ENCODE assay signal across 2 cellular contexts in the genomic region with DNA sequence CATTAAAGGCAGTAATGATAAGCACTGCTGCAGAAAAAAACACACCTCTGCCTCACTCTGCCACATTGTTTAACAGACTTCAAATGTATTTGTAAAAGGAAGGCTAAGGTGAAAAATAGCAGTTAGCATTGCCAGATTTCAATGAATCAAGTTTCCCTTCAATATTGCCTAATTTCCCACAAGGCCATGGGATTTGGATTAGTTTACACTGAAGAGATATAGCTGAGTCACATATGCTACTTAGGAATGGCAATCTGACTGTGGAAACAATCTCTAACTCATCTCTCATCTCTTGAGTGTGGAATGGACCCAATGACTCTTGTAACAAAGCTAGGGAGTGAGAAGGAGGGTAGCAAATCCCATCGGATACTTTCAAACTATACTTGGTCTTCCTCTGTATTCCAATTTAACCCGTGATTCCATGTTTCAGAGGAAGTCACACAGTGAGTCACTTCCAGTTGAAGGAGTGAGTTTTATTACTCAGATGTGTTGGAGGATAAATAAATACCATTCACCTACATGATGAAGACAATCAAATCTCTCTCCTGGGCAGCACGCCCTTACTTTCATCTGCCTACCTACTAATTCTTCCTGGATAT.
TF ChIP-seq lines count a peak whose summit lies in the region.

No MANE protein-coding gene starts in this region.

TF ChIP-seq in IMR-90, 13 proteins besides CTCF, POLR2A, EP300 and RAD21:
- TF ChIP-seq CEBPB (IDR thresholded peaks at IDR 0.05; ENCODE audit: low read depth, low read length) (peak; percentile 67), NFE2L2 (IDR thresholded peaks at IDR 0.05; ENCODE audit: low read depth, low read length) (no peak; the same call in 1 of the 2 replicates)

TF ChIP-seq in GM12878, 131 proteins besides CTCF, POLR2A, EP300 and RAD21:
- TF ChIP-seq ZNF384 (IDR thresholded peaks at IDR 0.05; ENCODE audit: borderline replicate concordance, low read depth, low read length) (no peak), ASH2L (IDR thresholded peaks at IDR 0.05; ENCODE audit: borderline replicate concordance, low read depth) (no peak), GABPA (IDR thresholded peaks at IDR 0.05; ENCODE audit: low read depth) (no peak), CREB1 (IDR thresholded peaks at IDR 0.05; ENCODE audit: low read depth) (no peak), RAD51 (IDR thresholded peaks at IDR 0.05) (no peak)
- TF ChIP-seq, protein P1, sequence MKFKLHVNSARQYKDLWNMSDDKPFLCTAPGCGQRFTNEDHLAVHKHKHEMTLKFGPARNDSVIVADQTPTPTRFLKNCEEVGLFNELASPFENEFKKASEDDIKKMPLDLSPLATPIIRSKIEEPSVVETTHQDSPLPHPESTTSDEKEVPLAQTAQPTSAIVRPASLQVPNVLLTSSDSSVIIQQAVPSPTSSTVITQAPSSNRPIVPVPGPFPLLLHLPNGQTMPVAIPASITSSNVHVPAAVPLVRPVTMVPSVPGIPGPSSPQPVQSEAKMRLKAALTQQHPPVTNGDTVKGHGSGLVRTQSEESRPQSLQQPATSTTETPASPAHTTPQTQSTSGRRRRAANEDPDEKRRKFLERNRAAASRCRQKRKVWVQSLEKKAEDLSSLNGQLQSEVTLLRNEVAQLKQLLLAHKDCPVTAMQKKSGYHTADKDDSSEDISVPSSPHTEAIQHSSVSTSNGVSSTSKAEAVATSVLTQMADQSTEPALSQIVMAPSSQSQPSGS (IDR thresholded peaks at IDR 0.05; ENCODE audit: low read length), result no peak
- TF ChIP-seq, protein P2, sequence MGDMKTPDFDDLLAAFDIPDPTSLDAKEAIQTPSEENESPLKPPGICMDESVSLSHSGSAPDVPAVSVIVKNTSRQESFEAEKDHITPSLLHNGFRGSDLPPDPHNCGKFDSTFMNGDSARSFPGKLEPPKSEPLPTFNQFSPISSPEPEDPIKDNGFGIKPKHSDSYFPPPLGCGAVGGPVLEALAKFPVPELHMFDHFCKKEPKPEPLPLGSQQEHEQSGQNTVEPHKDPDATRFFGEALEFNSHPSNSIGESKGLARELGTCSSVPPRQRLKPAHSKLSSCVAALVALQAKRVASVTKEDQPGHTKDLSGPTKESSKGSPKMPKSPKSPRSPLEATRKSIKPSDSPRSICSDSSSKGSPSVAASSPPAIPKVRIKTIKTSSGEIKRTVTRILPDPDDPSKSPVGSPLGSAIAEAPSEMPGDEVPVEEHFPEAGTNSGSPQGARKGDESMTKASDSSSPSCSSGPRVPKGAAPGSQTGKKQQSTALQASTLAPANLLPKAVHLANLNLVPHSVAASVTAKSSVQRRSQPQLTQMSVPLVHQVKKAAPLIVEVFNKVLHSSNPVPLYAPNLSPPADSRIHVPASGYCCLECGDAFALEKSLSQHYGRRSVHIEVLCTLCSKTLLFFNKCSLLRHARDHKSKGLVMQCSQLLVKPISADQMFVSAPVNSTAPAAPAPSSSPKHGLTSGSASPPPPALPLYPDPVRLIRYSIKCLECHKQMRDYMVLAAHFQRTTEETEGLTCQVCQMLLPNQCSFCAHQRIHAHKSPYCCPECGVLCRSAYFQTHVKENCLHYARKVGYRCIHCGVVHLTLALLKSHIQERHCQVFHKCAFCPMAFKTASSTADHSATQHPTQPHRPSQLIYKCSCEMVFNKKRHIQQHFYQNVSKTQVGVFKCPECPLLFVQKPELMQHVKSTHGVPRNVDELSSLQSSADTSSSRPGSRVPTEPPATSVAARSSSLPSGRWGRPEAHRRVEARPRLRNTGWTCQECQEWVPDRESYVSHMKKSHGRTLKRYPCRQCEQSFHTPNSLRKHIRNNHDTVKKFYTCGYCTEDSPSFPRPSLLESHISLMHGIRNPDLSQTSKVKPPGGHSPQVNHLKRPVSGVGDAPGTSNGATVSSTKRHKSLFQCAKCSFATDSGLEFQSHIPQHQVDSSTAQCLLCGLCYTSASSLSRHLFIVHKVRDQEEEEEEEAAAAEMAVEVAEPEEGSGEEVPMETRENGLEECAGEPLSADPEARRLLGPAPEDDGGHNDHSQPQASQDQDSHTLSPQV (IDR thresholded peaks at IDR 0.05), result no peak
TF ChIP-seq in GM12878: peak in this region for 0.
